ENCODE assay signal across 1 cellular context in the genomic region with DNA sequence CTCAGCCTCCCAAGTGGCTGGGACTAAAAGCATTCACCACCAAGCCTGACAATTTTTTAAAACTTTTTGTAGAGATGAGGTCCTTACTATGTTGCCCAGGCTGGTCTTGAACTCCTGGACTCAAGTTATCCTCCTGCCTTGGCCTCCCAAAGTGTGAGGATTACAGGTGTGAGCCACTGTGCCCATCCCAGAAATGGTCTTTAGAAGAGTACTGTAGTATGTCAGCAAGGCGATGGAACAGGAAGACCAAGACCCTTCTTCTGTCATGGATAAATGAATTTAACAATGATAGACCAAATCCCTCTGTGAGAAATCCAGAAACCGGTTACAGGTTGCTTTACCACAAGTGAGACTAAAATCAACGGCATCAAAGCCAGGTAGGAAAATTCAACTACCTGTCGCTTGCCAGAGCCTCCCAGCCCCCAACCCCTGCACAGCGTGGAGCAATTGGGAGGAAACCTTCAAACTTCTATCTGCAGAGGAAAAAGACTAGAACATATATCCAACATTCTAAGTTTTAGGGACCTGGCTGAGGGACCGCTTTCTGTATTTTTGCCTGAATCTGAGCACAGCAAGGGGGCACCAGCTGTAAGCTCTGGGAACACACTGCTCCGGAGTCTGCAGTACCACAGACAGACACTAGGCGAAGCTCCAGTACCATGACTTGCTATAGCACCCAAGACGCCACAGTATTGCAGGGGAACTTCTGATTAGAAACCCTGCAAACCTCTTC.
TF ChIP-seq lines count a peak whose summit lies in the region.

No MANE protein-coding gene starts in this region.

TF ChIP-seq in GM23338, 12 proteins besides CTCF, POLR2A, EP300 and RAD21 (continued from another document):
- TF ChIP-seq ZNF462 (CRISPR knock-in tag; IDR thresholded peaks at IDR 0.05) = no peak
- no peak for TF ChIP-seq REST (IDR thresholded peaks at IDR 0.05; ENCODE audit: unreplicated experiment)
- no peak for TF ChIP-seq POLR2AphosphoS5 (IDR thresholded peaks at IDR 0.05; ENCODE audit: low read depth)
- TF ChIP-seq EZH2 (IDR thresholded peaks at IDR 0.05; ENCODE audit: low read depth, unreplicated experiment) = no peak
- no peak for TF ChIP-seq ZNF114 (CRISPR knock-in tag; IDR thresholded peaks at IDR 0.05)
- no peak for TF ChIP-seq STAT1 (IDR thresholded peaks at IDR 0.05; ENCODE audit: unreplicated experiment)
